ENCODE assay signal across 19 cellular contexts in the genomic region with DNA sequence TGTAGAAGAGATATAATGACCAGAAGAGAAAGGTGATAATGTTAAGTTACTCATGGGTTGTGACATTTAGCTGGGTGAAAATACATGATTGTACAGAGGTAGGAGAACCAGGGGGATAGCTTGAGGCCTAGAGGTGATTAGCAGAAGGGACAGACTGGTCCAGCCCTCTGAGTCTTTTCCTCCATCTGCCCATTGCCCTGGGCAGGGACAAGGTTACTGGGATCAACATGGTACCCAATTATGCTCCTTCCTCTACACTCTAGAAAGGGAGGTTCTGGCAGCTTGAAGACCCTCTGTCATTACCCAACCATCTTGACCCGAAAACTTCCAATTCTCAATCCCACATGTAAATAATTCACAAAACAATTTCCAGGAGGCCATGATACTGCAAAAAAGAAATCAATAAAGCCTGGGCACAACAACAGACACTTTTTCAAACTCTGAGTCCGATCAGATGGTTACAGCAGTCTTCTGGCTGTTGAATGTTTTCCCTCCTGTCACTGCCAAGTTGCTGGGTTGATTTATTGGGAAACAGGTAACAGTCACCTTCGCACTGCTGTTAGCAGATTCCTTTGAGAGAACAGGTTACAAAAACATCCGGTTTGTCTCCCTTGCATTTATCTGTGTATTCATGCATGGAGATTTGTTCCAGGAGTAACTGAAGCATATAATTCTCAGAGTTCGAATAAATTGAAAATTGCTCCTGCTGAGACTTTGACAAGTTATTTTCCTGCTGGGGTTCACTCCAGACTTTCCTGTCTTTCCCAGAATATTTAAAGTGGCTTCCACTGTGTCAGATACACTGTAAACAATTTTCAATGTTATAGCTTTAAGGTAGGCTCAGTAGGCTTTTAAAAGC.
"Had no signal": no experiment of that assay in that cellular context is flagged by ENCODE, and none has a peak within 500 bp of the region (broad histone marks: within the 10 kb centered on the region; RNA-seq: fewer than 3 reads in every experiment).

No MANE protein-coding gene starts in this region.

- DNase-seq: activated CD4-positive, alpha-beta T cell treated with anti-CD3 and anti-CD28 coated beads for 1 hour; activated CD4-positive, alpha-beta T cell treated with anti-CD3 and anti-CD28 coated beads, Interleukin-2, amount 50 U/mL, for 4 hours; activated effector memory CD4-positive, alpha-beta T cell treated with anti-CD3 and anti-CD28 coated beads, Interleukin-2, amount 50 U/mL, for 16 hours; activated T-cell treated with anti-CD3 and anti-CD28 coated beads, Interleukin-2, amount 50 U/mL, for 72 hours; dorsolateral prefrontal cortex; endodermal cell; erythroblast; foreskin melanocyte; left ventricle myocardium superior; mesenchymal stem cell; mucosa of descending colon; naive thymus-derived CD4-positive, alpha-beta T cell; ovary; stimulated activated naive CD4-positive, alpha-beta T cell; T-helper 2 cell had no signal

- H3K9me3 ChIP-seq: ascending aorta, mucosa of descending colon, ovary had no signal

- ATAC-seq: activated T-cell treated with anti-CD3 and anti-CD28 coated beads, Interleukin-2, amount 50 U/mL, for 72 hours; left ventricle myocardium superior; mucosa of descending colon; naive thymus-derived CD4-positive, alpha-beta T cell had no signal

- H3K36me3 Mint-ChIP-seq: activated naive CD4-positive, alpha-beta T cell treated with anti-CD3 and anti-CD28 coated beads, Interleukin-2, amount 50 U/mL, for 24 hours; naive thymus-derived CD4-positive, alpha-beta T cell had no signal

- FAIRE-seq: keratinocyte had no signal

- H3K9me3 Mint-ChIP-seq: activated naive CD4-positive, alpha-beta T cell treated with anti-CD3 and anti-CD28 coated beads, Interleukin-2, amount 50 U/mL, for 24 hours; endodermal cell had no signal

- H3K4me1 Mint-ChIP-seq: activated naive CD4-positive, alpha-beta T cell treated with anti-CD3 and anti-CD28 coated beads, Interleukin-2, amount 50 U/mL, for 24 hours; naive thymus-derived CD4-positive, alpha-beta T cell had no signal

- H3K4me3 Mint-ChIP-seq: activated naive CD4-positive, alpha-beta T cell treated with anti-CD3 and anti-CD28 coated beads, Interleukin-2, amount 50 U/mL, for 24 hours; activated T-cell treated with anti-CD3 and anti-CD28 coated beads, Interleukin-2, amount 50 U/mL, for 72 hours; endodermal cell; naive thymus-derived CD4-positive, alpha-beta T cell had no signal

- H3K36me3 ChIP-seq: ascending aorta, ovary had no signal

- H3K4me1 ChIP-seq: ascending aorta had no signal

- H3K4me3 ChIP-seq: ascending aorta, dorsolateral prefrontal cortex, mucosa of descending colon, ovary had no signal

- H3K27me3 ChIP-seq: ascending aorta, dorsolateral prefrontal cortex, ovary had no signal

- H3K27ac ChIP-seq: ascending aorta, dorsolateral prefrontal cortex, ovary, VCaP had no signal

- H3K27ac Mint-ChIP-seq: activated naive CD4-positive, alpha-beta T cell treated with anti-CD3 and anti-CD28 coated beads, Interleukin-2, amount 50 U/mL, for 24 hours; activated T-cell treated with anti-CD3 and anti-CD28 coated beads, Interleukin-2, amount 50 U/mL, for 72 hours; endodermal cell; naive thymus-derived CD4-positive, alpha-beta T cell had no signal
